Comparison of ENCODE assay signal across 1 cellular context in genomic region chr4:150867148-150867547, GRCh38.
TF ChIP-seq lines count a peak whose summit lies in the region.

No MANE protein-coding gene starts in this region.

TF ChIP-seq in HEK293, 187 proteins besides CTCF, POLR2A, EP300 and RAD21 (continued from another document):
- TF ChIP-seq TSHZ1 (tag by site-specific recombination; IDR thresholded peaks at IDR 0.05; ENCODE audit: borderline replicate concordance) (no peak), ZFP3 (tag by site-specific recombination; IDR thresholded peaks at IDR 0.05; ENCODE audit: low read depth) (no peak), ATF2 (tag by site-specific recombination; IDR thresholded peaks at IDR 0.05; ENCODE audit: low read depth) (no peak), ZNF302 (tag by site-specific recombination; IDR thresholded peaks at IDR 0.05; ENCODE audit: low read depth) (no peak)
TF ChIP-seq in HEK293: peak in this region for 2.
